ENCODE assay signal across 1 cellular context in the genomic region with DNA sequence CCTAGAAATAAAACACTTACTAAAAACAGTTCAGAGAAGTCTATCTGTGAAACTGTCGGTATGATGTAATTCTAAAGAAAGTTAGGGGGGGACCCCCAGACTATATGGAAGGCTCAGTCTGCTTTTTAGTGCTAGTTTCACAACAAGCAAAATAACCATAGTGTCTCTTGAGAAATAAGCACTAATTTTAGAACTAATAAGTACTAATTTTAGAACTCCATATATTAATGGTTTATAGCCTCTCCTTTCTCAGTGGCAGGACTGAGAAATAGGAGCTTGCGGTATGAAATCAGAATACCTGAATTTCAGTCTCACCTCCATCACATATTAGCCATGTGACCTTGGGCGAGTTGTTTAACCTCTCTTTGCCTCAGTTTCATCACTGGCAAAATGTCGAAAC.
TF ChIP-seq lines count a peak whose summit lies in the region.

No MANE protein-coding gene starts in this region.

TF ChIP-seq in GM12878, 131 proteins besides CTCF, POLR2A, EP300 and RAD21 (continued from another document):
- TF ChIP-seq MXI1 (IDR thresholded peaks at IDR 0.05; ENCODE audit: low read depth, low read length): no peak
